In genomic region chr3:33732394-33732793, GRCh38 we compare ENCODE assay signal across 12 cellular contexts. TPM values are rescaled to one million over a fixed set of nuclear protein-coding genes. Genes with fewer than 3 reads are reported as not detected.
DNase-seq lines count a peak whose midpoint lies in the region; ATAC-seq and TF ChIP-seq lines count a peak whose summit lies in the region.
"Had no signal": no experiment of that assay in that cellular context is flagged by ENCODE, and none has a peak within 500 bp of the region (broad histone marks: within the 10 kb centered on the region; RNA-seq: fewer than 3 reads in every experiment).

No MANE protein-coding gene starts in this region.

- intact Hi-C loops in heart left ventricle (cut with DNase I): no loop called here

- H3K9me3 ChIP-seq in OCI-LY3 (ENCODE audit: insufficient read depth, low read length) (no peaks in the 10 kb centered on the region), heart left ventricle (peaks cover 0 to 7% (median 0%) of the 10 kb centered on the region in 12 donors)
- H3K9me3 ChIP-seq: HAP-1 had no signal

- H3K9ac ChIP-seq in OCI-LY3 (ENCODE audit: low read length): no peak overlapping the region

- TF ChIP-seq CTCF in OCI-LY3 (IDR thresholded peaks at IDR 0.05; ENCODE audit: low read depth, low read length) (peak; percentile 40; the same call in 1 of the 2 replicates), choroid plexus epithelial cell (conservative IDR thresholded peaks at IDR 0.05; ENCODE audit: low read depth, low read length) (peak; percentile 41), heart left ventricle (IDR thresholded peaks at IDR 0.05) (peak in 2 of 12 donors; percentile 12 to 15)

- H3K36me3 ChIP-seq in OCI-LY3 (replicated peaks; ENCODE audit: low read depth, low read length): no peaks in the 10 kb centered on the region
- no peaks in the 10 kb centered on the region for H3K36me3 ChIP-seq in heart left ventricle
- H3K36me3 ChIP-seq: HAP-1 had no signal

- no peaks in the 10 kb centered on the region for H4K20me1 ChIP-seq in OCI-LY3 (ENCODE audit: insufficient read depth, low read length)

- no peak overlapping the region for H3K4me3 ChIP-seq in OCI-LY3 (ENCODE audit: low read length)
- H3K4me3 ChIP-seq in choroid plexus epithelial cell (ENCODE audit: low read depth, low read length): no peak overlapping the region
- no peak overlapping the region for H3K4me3 ChIP-seq in heart left ventricle
- H3K4me3 ChIP-seq: HAP-1 had no signal

- no peak for TF ChIP-seq POLR2A in heart left ventricle (IDR thresholded peaks at IDR 0.05)

- H3K27me3 ChIP-seq in OCI-LY3 (ENCODE audit: low read depth, low read length): no peaks in the 10 kb centered on the region
- H3K27me3 ChIP-seq in heart left ventricle: no peaks in the 10 kb centered on the region

- DNase-seq in activated T-cell treated with anti-CD3 and anti-CD28 coated beads, Interleukin-2, amount 50 U/mL, for 48 hours: peak; percentile 33 to 41
- DNase-seq in activated T-cell treated with anti-CD3 and anti-CD28 coated beads for 4 hours (no peak), choroid plexus epithelial cell (ENCODE audit: low read depth) (no peak), heart left ventricle (no peak), mucosa of gallbladder (ENCODE audit: low spot score) (no peak)
- peak; percentile 18 for DNase-seq in stimulated activated CD4-positive, alpha-beta T cell treated with anti-CD3 and anti-CD28 coated beads, Interleukin-1b, Interleukin-23, amount 100 ng/mL, for 48 hours
- DNase-seq: C1 segment of cervical spinal cord, hippocampal formation, NCI-H1436 treated with DMSO at 0.1 percent for 48 hours had no signal

- no peak overlapping the region for H2AFZ ChIP-seq in OCI-LY3 (ENCODE audit: low read depth, low read length)

- H3K27ac ChIP-seq in OCI-LY3 (ENCODE audit: low read length) (no peak overlapping the region), heart left ventricle (no peak overlapping the region)

- no peak overlapping the region for H3K4me2 ChIP-seq in OCI-LY3 (ENCODE audit: low read length)

- WGBS in heart left ventricle, 4 donors: 89 to 97% (median 95%) methylated on average over 3 of the region's 3 CpGs

- H3K4me1 ChIP-seq in OCI-LY3 (ENCODE audit: low read length) (peaks cover 8% of the 10 kb centered on the region), heart left ventricle (no peaks in the 10 kb centered on the region)
- H3K4me1 ChIP-seq: HAP-1 had no signal

- H3K79me2 ChIP-seq in OCI-LY3 (ENCODE audit: low read length): no peaks in the 10 kb centered on the region

- no peak for ATAC-seq in heart left ventricle
- no peak for ATAC-seq in HG03135 (IDR thresholded peaks at IDR 0.05; ENCODE audit: unreplicated experiment)

RNA-seq across cellular contexts. Expression of gene CLASP2, which starts 14.3 kb away (rescaled TPM):
- total RNA-seq in heart left ventricle: 100 to 1,000 TPM in 1 of 9 donors, 10 to 100 TPM in 8; 53.2 to 111 (median 80.5) TPM
- polyA plus RNA-seq in heart left ventricle: 10 to 100 TPM; 13.3 to 26.9 TPM
- 50.9 TPM for total RNA-seq in mucosa of gallbladder

Comparison
In these comparisons a context has a peak if more than half of its experiments do, and no peak if none do; other contexts are left out.
1. DNase-seq: peak in activated T-cell treated with anti-CD3 and anti-CD28 coated beads, Interleukin-2, amount 50 U/mL, for 48 hours (2 of 2) and stimulated activated CD4-positive, alpha-beta T cell treated with anti-CD3 and anti-CD28 coated beads, Interleukin-1b, Interleukin-23, amount 100 ng/mL, for 48 hours (single experiment); none in activated T-cell treated with anti-CD3 and anti-CD28 coated beads for 4 hours (single experiment), choroid plexus epithelial cell (single experiment), heart left ventricle (0 of 5) and mucosa of gallbladder (single experiment).